1 cellular context compared by ENCODE assay signal in genomic region chr22:47032956-47033647, GRCh38.
TF ChIP-seq lines count a peak whose summit lies in the region.

No MANE protein-coding gene starts in this region.

TF ChIP-seq in GM23338, 12 proteins besides CTCF, POLR2A, EP300 and RAD21 (continued from another document):
- TF ChIP-seq, protein P1, sequence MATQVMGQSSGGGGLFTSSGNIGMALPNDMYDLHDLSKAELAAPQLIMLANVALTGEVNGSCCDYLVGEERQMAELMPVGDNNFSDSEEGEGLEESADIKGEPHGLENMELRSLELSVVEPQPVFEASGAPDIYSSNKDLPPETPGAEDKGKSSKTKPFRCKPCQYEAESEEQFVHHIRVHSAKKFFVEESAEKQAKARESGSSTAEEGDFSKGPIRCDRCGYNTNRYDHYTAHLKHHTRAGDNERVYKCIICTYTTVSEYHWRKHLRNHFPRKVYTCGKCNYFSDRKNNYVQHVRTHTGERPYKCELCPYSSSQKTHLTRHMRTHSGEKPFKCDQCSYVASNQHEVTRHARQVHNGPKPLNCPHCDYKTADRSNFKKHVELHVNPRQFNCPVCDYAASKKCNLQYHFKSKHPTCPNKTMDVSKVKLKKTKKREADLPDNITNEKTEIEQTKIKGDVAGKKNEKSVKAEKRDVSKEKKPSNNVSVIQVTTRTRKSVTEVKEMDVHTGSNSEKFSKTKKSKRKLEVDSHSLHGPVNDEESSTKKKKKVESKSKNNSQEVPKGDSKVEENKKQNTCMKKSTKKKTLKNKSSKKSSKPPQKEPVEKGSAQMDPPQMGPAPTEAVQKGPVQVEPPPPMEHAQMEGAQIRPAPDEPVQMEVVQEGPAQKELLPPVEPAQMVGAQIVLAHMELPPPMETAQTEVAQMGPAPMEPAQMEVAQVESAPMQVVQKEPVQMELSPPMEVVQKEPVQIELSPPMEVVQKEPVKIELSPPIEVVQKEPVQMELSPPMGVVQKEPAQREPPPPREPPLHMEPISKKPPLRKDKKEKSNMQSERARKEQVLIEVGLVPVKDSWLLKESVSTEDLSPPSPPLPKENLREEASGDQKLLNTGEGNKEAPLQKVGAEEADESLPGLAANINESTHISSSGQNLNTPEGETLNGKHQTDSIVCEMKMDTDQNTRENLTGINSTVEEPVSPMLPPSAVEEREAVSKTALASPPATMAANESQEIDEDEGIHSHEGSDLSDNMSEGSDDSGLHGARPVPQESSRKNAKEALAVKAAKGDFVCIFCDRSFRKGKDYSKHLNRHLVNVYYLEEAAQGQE (IDR thresholded peaks at IDR 0.05; ENCODE audit: unreplicated experiment), result no peak
- TF ChIP-seq ZNF462 (CRISPR knock-in tag; IDR thresholded peaks at IDR 0.05), result no peak
- no peak for TF ChIP-seq ZNF114 (CRISPR knock-in tag; IDR thresholded peaks at IDR 0.05)
- no peak for TF ChIP-seq EZH2phosphoT487 (IDR thresholded peaks at IDR 0.05; ENCODE audit: unreplicated experiment)
- no peak for TF ChIP-seq EZH2 (IDR thresholded peaks at IDR 0.05; ENCODE audit: low read depth, unreplicated experiment)
- TF ChIP-seq JUNB (IDR thresholded peaks at IDR 0.05; ENCODE audit: unreplicated experiment), result no peak
- no peak for TF ChIP-seq ZNF331 (CRISPR knock-in tag; IDR thresholded peaks at IDR 0.05; ENCODE audit: low read depth)
- TF ChIP-seq POLR2AphosphoS5 (IDR thresholded peaks at IDR 0.05; ENCODE audit: low read depth), result no peak
